28 cellular contexts compared by ENCODE assay signal in genomic region chr6:148211777-148212324, GRCh38.
"Had no signal": no experiment of that assay in that cellular context is flagged by ENCODE, and none has a peak within 500 bp of the region (broad histone marks: within the 10 kb centered on the region; RNA-seq: fewer than 3 reads in every experiment).

No MANE protein-coding gene starts in this region.

- H3K27ac ChIP-seq: ascending aorta, cardiac muscle cell, SJCRH30, SK-N-MC, VCaP had no signal

- H3K9me3 Mint-ChIP-seq: activated CD4-positive, alpha-beta memory T cell treated with anti-CD3 and anti-CD28 coated beads, Interleukin-2, amount 10 ng/mL, durations not matched to agents 7 days and 5 days; activated naive CD4-positive, alpha-beta T cell treated with anti-CD3 and anti-CD28 coated beads, Interleukin-2, amount 10 ng/mL, durations not matched to agents 7 days and 5 days; activated naive CD8-positive, alpha-beta T cell treated with anti-CD3 and anti-CD28 coated beads for 36 hours; T-helper 2 cell treated with Interferon-gamma antibody and Interleukin-4, amounts not matched to agents 5 μg/mL and 100 μg/mL, for 36 hours had no signal

- H3K4me1 ChIP-seq: ascending aorta, SJCRH30 had no signal

- H3K9me3 ChIP-seq: ascending aorta, SJCRH30 had no signal

- H3K36me3 ChIP-seq: ascending aorta, cardiac muscle cell, SJCRH30 had no signal

- H3K27me3 ChIP-seq: ascending aorta, cardiac muscle cell, SJCRH30 had no signal

- H3K4me3 Mint-ChIP-seq: activated CD4-positive, alpha-beta memory T cell treated with anti-CD3 and anti-CD28 coated beads, Interleukin-2, amount 10 ng/mL, durations not matched to agents 7 days and 5 days; activated CD8-positive, alpha-beta memory T cell treated with anti-CD3 and anti-CD28 coated beads, Interleukin-2, amount 10 ng/mL, durations not matched to agents 7 days and 5 days; activated naive CD4-positive, alpha-beta T cell treated with anti-CD3 and anti-CD28 coated beads, Interleukin-2, amount 10 ng/mL, durations not matched to agents 7 days and 5 days; activated naive CD8-positive, alpha-beta T cell treated with anti-CD3 and anti-CD28 coated beads for 36 hours; T-helper 2 cell treated with Interferon-gamma antibody and Interleukin-4, amounts not matched to agents 5 μg/mL and 100 μg/mL, for 36 hours had no signal

- H3K4me1 Mint-ChIP-seq: activated CD4-positive, alpha-beta memory T cell treated with anti-CD3 and anti-CD28 coated beads, Interleukin-2, amount 10 ng/mL, durations not matched to agents 7 days and 5 days; activated CD8-positive, alpha-beta memory T cell treated with anti-CD3 and anti-CD28 coated beads, Interleukin-2, amount 10 ng/mL, durations not matched to agents 7 days and 5 days; activated naive CD4-positive, alpha-beta T cell treated with anti-CD3 and anti-CD28 coated beads, Interleukin-2, amount 10 ng/mL, durations not matched to agents 7 days and 5 days; activated naive CD8-positive, alpha-beta T cell treated with anti-CD3 and anti-CD28 coated beads for 36 hours had no signal

- H3K27ac Mint-ChIP-seq: activated CD4-positive, alpha-beta memory T cell treated with anti-CD3 and anti-CD28 coated beads, Interleukin-2, amount 10 ng/mL, durations not matched to agents 7 days and 5 days; activated CD8-positive, alpha-beta memory T cell treated with anti-CD3 and anti-CD28 coated beads, Interleukin-2, amount 10 ng/mL, durations not matched to agents 7 days and 5 days; activated naive CD4-positive, alpha-beta T cell treated with anti-CD3 and anti-CD28 coated beads, Interleukin-2, amount 10 ng/mL, durations not matched to agents 7 days and 5 days; activated naive CD8-positive, alpha-beta T cell treated with anti-CD3 and anti-CD28 coated beads for 36 hours; T-helper 2 cell treated with Interferon-gamma antibody and Interleukin-4, amounts not matched to agents 5 μg/mL and 100 μg/mL, for 36 hours had no signal

- H3K36me3 Mint-ChIP-seq: activated CD8-positive, alpha-beta memory T cell treated with anti-CD3 and anti-CD28 coated beads, Interleukin-2, amount 10 ng/mL, durations not matched to agents 7 days and 5 days; activated naive CD4-positive, alpha-beta T cell treated with anti-CD3 and anti-CD28 coated beads, Interleukin-2, amount 10 ng/mL, durations not matched to agents 7 days and 5 days; activated naive CD8-positive, alpha-beta T cell treated with anti-CD3 and anti-CD28 coated beads for 36 hours had no signal

- DNase-seq: activated CD4-positive, alpha-beta memory T cell treated with anti-CD3 and anti-CD28 coated beads, Interleukin-2, amount 10 ng/mL, durations not matched to agents 7 days and 5 days; activated CD4-positive, alpha-beta T cell treated with anti-CD3 and anti-CD28 coated beads for 1 hour; activated CD4-positive, alpha-beta T cell treated with anti-CD3 and anti-CD28 coated beads for 48 hours; activated CD4-positive, CD25-positive, alpha-beta regulatory T cell; activated CD8-positive, alpha-beta memory T cell treated with anti-CD3 and anti-CD28 coated beads for 24 hours; activated CD8-positive, alpha-beta memory T cell treated with anti-CD3 and anti-CD28 coated beads, Interleukin-2, amount 10 ng/mL, durations not matched to agents 7 days and 5 days; activated CD8-positive, alpha-beta memory T cell treated with anti-CD3 and anti-CD28 coated beads, Interleukin-2, amount 50 U/mL, for 48 hours; activated effector memory CD4-positive, alpha-beta T cell treated with Interleukin-2 at 50 U/mL for 16 hours; activated naive CD4-positive, alpha-beta T cell treated with anti-CD3 and anti-CD28 coated beads, Interleukin-2, amount 10 ng/mL, durations not matched to agents 7 days and 5 days; activated naive CD8-positive, alpha-beta T cell treated with anti-CD3 and anti-CD28 coated beads for 36 hours; activated T-cell treated with anti-CD3 and anti-CD28 coated beads, Interleukin-2, amount 50 U/mL, for 48 hours; amygdala; KG1; MM.1S; NCI-H1092; NCI-H1436 treated with DMSO at 0.1 percent for 48 hours; NCI-H1694 treated with DMSO at 0.1 percent for 48 hours; NCI-H2029; NCI-H345; NCI-H524 treated with DMSO at 0.1 percent for 48 hours; SHP77; SJCRH30 had no signal

- H3K4me3 ChIP-seq: ascending aorta, cardiac muscle cell, SJCRH30, SK-N-MC had no signal

- FAIRE-seq: TTC549 had no signal
